In genomic region chr4:83110222-83110945, GRCh38 we compare ENCODE assay signal across 8 cellular contexts. TPM values are rescaled to one million over a fixed set of nuclear protein-coding genes. Genes with fewer than 3 reads are reported as not detected.
DNase-seq lines count a peak whose midpoint lies in the region; ATAC-seq and TF ChIP-seq lines count a peak whose summit lies in the region.

No MANE protein-coding gene starts in this region.

- H3K36me3 Mint-ChIP-seq in T-helper 2 cell treated with Interferon-gamma antibody and Interleukin-4, amounts not matched to agents 5 μg/mL and 100 μg/mL, for 36 hours (ENCODE audit: low read depth) = peaks cover 41% of the 10 kb centered on the region

- peak; percentile 79 for DNase-seq in GM13977 (ENCODE audit: low spot score)
- peak; percentile 45 for DNase-seq in NCI-H146 treated with DMSO at 0.1 percent for 48 hours (lab: John Stamatoyannopoulos, UW; ENCODE audit: unreplicated experiment)
- peak; percentile 88 for DNase-seq in T-helper 2 cell treated with Interferon-gamma antibody and Interleukin-4, amounts not matched to agents 5 μg/mL and 100 μg/mL, for 36 hours (ENCODE audit: low spot score)
- peak; percentile 89 for DNase-seq in astrocyte of the hippocampus (ENCODE audit: low read depth, low spot score)
- peak in 47 of 51 donors; percentile 1 to 74 (median 42) for DNase-seq in hypothalamus (lab: John Stamatoyannopoulos, UW)
- DNase-seq in sciatic nerve (ENCODE audit: low spot score) = peak; percentile 85
- DNase-seq in GDM1 (lab: John Stamatoyannopoulos, UW) = no peak

- peaks cover 56% of the 10 kb centered on the region for H3K4me1 Mint-ChIP-seq in T-helper 2 cell treated with Interferon-gamma antibody and Interleukin-4, amounts not matched to agents 5 μg/mL and 100 μg/mL, for 36 hours (ENCODE audit: low read depth)

- H3K4me3 Mint-ChIP-seq in T-helper 2 cell treated with Interferon-gamma antibody and Interleukin-4, amounts not matched to agents 5 μg/mL and 100 μg/mL, for 36 hours = peak overlapping the region; percentile 85

- TF ChIP-seq CTCF in GM13977 (IDR thresholded peaks at IDR 0.05; ENCODE audit: extremely low read depth, insufficient read depth, missing control alignments) = peak; percentile 91

- H3K27me3 Mint-ChIP-seq in T-helper 2 cell treated with Interferon-gamma antibody and Interleukin-4, amounts not matched to agents 5 μg/mL and 100 μg/mL, for 36 hours (ENCODE audit: low read depth) = peaks cover 7% of the 10 kb centered on the region

- in situ Hi-C loops in GM13977 (cut with MboI; ENCODE audit: low pct_unique_long_range_greater_than_20kb, low sequenced_read_pairs, unreplicated experiment) = no loop called here

- no peaks in the 10 kb centered on the region for H3K9me3 Mint-ChIP-seq in T-helper 2 cell treated with Interferon-gamma antibody and Interleukin-4, amounts not matched to agents 5 μg/mL and 100 μg/mL, for 36 hours

- H3K27ac Mint-ChIP-seq in T-helper 2 cell treated with Interferon-gamma antibody and Interleukin-4, amounts not matched to agents 5 μg/mL and 100 μg/mL, for 36 hours = peak overlapping the region; percentile 83

- ATAC-seq in HG02870 (IDR thresholded peaks at IDR 0.05; ENCODE audit: unreplicated experiment) = peak; percentile 82
- peak; percentile 90 for ATAC-seq in sciatic nerve

- intact Hi-C loops in sciatic nerve (cut with DNase I) = no loop called here

RNA-seq across cellular contexts. Expression of gene PLAC8, which starts 4.1 kb away (rescaled TPM):
- 4.5 TPM for total RNA-seq in sciatic nerve
